ENCODE assay signal across 32 cellular contexts in the genomic region with DNA sequence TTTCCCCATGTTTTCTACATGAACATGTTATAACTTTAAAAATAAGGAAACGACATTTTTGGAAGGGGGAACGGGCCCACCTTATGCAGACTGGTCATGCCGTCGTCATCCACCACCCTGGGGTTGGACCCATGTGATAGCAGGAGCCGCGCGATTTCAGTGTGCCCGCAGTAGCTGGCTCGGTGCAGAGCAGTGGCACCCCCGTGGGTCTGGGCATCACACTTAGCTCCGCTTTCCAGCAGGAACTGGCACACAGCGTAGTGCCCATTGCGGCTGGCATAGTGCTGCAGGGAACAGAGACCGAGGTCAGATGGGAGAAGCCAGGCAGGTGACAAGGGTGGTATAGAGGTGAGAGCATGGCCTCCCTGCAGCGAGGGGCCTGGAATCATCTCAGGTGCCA.
"Had no signal": no experiment of that assay in that cellular context is flagged by ENCODE, and none has a peak within 500 bp of the region (broad histone marks: within the 10 kb centered on the region; RNA-seq: fewer than 3 reads in every experiment).

No MANE protein-coding gene starts in this region.

- DNase-seq: activated B cell treated with CpG ODN at 0.5 μM for 24 hours; activated CD4-positive, alpha-beta memory T cell treated with anti-CD3 and anti-CD28 coated beads, Interleukin-2, amount 10 ng/mL, durations not matched to agents 7 days and 5 days; activated CD4-positive, alpha-beta T cell treated with anti-CD3 and anti-CD28 coated beads for 1 hour; activated CD4-positive, alpha-beta T cell treated with anti-CD3 and anti-CD28 coated beads for 4 hours; activated CD4-positive, alpha-beta T cell treated with anti-CD3 and anti-CD28 coated beads, Interleukin-2, amount 10 ng/mL, durations not matched to agents 7 days and 5 days; activated CD4-positive, alpha-beta T cell treated with anti-CD3 and anti-CD28 coated beads, Interleukin-2, amount 50 U/mL, for 4 hours; activated CD8-positive, alpha-beta memory T cell treated with anti-CD3 and anti-CD28 coated beads, Interleukin-2, amount 50 U/mL, for 48 hours; activated gamma-delta T cell; activated naive CD4-positive, alpha-beta T cell; activated naive CD4-positive, alpha-beta T cell treated with anti-CD3 and anti-CD28 coated beads, Interleukin-2, amount 10 ng/mL, durations not matched to agents 7 days and 5 days; activated naive CD8-positive, alpha-beta T cell treated with anti-CD3 and anti-CD28 coated beads, Interleukin-2, amount 10 ng/mL, durations not matched to agents 7 days and 5 days; activated T-cell treated with anti-CD3 and anti-CD28 coated beads for 4 hours; activated T-cell treated with anti-CD3 and anti-CD28 coated beads, Interleukin-2, amount 50 U/mL, for 24 hours; activated T-cell treated with anti-CD3 and anti-CD28 coated beads, Interleukin-2, amount 50 U/mL, for 72 hours; anterior cingulate cortex; brain microvascular endothelial cell; cortex of kidney; dermis blood vessel endothelial cell; effector CD4-positive, alpha-beta T cell; effector memory CD8-positive, alpha-beta T cell; erythroblast; foreskin keratinocyte; gastrocnemius medialis; glutamatergic neuron; T-helper 1 cell; T-helper 17 cell; T1000; WERI-Rb-1 had no signal

- H3K4me3 ChIP-seq: esophagus muscularis mucosa, gastrocnemius medialis had no signal

- ATAC-seq: activated naive CD4-positive, alpha-beta T cell treated with anti-CD3 and anti-CD28 coated beads, Interleukin-2, amount 50 U/mL, for 72 hours; activated T-cell treated with anti-CD3 and anti-CD28 coated beads, Interleukin-2, amount 50 U/mL, for 72 hours; effector memory CD8-positive, alpha-beta T cell; foreskin keratinocyte; gastrocnemius medialis; T-helper 17 cell had no signal

- H3K9me3 Mint-ChIP-seq: activated B cell treated with CpG ODN at 0.5 μM for 24 hours; activated CD4-positive, alpha-beta memory T cell treated with anti-CD3 and anti-CD28 coated beads, Interleukin-2, amount 10 ng/mL, durations not matched to agents 7 days and 5 days; activated CD4-positive, alpha-beta T cell treated with anti-CD3 and anti-CD28 coated beads, Interleukin-2, amount 10 ng/mL, durations not matched to agents 7 days and 5 days; activated naive CD4-positive, alpha-beta T cell treated with anti-CD3 and anti-CD28 coated beads, Interleukin-2, amount 10 ng/mL, durations not matched to agents 7 days and 5 days; activated naive CD4-positive, alpha-beta T cell treated with anti-CD3 and anti-CD28 coated beads, Interleukin-2, amount 50 U/mL, for 72 hours; activated naive CD8-positive, alpha-beta T cell treated with anti-CD3 and anti-CD28 coated beads, Interleukin-2, amount 10 ng/mL, durations not matched to agents 7 days and 5 days; activated T-cell treated with anti-CD3 and anti-CD28 coated beads, Interleukin-2, amount 50 U/mL, for 24 hours; activated T-cell treated with anti-CD3 and anti-CD28 coated beads, Interleukin-2, amount 50 U/mL, for 72 hours; central memory CD8-positive, alpha-beta T cell; effector memory CD8-positive, alpha-beta T cell; T-helper 2 cell treated with Interferon-gamma antibody and Interleukin-4, amounts not matched to agents 5 μg/mL and 100 μg/mL, for 36 hours had no signal

- H3K27me3 Mint-ChIP-seq: activated B cell treated with CpG ODN at 0.5 μM for 24 hours; activated CD4-positive, alpha-beta memory T cell treated with anti-CD3 and anti-CD28 coated beads, Interleukin-2, amount 10 ng/mL, durations not matched to agents 7 days and 5 days; activated CD4-positive, alpha-beta T cell treated with anti-CD3 and anti-CD28 coated beads, Interleukin-2, amount 10 ng/mL, durations not matched to agents 7 days and 5 days; activated naive CD4-positive, alpha-beta T cell treated with anti-CD3 and anti-CD28 coated beads, Interleukin-2, amount 10 ng/mL, durations not matched to agents 7 days and 5 days; activated naive CD8-positive, alpha-beta T cell treated with anti-CD3 and anti-CD28 coated beads, Interleukin-2, amount 10 ng/mL, durations not matched to agents 7 days and 5 days; activated T-cell treated with anti-CD3 and anti-CD28 coated beads, Interleukin-2, amount 50 U/mL, for 24 hours; central memory CD8-positive, alpha-beta T cell; effector memory CD8-positive, alpha-beta T cell; T-helper 17 cell had no signal

- H3K27ac Mint-ChIP-seq: activated B cell treated with CpG ODN at 0.5 μM for 24 hours; activated CD4-positive, alpha-beta memory T cell treated with anti-CD3 and anti-CD28 coated beads, Interleukin-2, amount 10 ng/mL, durations not matched to agents 7 days and 5 days; activated CD4-positive, alpha-beta T cell treated with anti-CD3 and anti-CD28 coated beads, Interleukin-2, amount 10 ng/mL, durations not matched to agents 7 days and 5 days; activated naive CD4-positive, alpha-beta T cell treated with anti-CD3 and anti-CD28 coated beads, Interleukin-2, amount 10 ng/mL, durations not matched to agents 7 days and 5 days; activated naive CD4-positive, alpha-beta T cell treated with anti-CD3 and anti-CD28 coated beads, Interleukin-2, amount 50 U/mL, for 72 hours; activated naive CD8-positive, alpha-beta T cell treated with anti-CD3 and anti-CD28 coated beads, Interleukin-2, amount 10 ng/mL, durations not matched to agents 7 days and 5 days; activated T-cell treated with anti-CD3 and anti-CD28 coated beads, Interleukin-2, amount 50 U/mL, for 24 hours; effector memory CD8-positive, alpha-beta T cell; T-helper 2 cell treated with Interferon-gamma antibody and Interleukin-4, amounts not matched to agents 5 μg/mL and 100 μg/mL, for 36 hours had no signal

- H3K27ac ChIP-seq: brain microvascular endothelial cell, esophagus muscularis mucosa, foreskin keratinocyte, gastrocnemius medialis, WERI-Rb-1 had no signal

- H3K4me3 Mint-ChIP-seq: activated B cell treated with CpG ODN at 0.5 μM for 24 hours; activated CD4-positive, alpha-beta memory T cell treated with anti-CD3 and anti-CD28 coated beads, Interleukin-2, amount 10 ng/mL, durations not matched to agents 7 days and 5 days; activated CD4-positive, alpha-beta T cell treated with anti-CD3 and anti-CD28 coated beads, Interleukin-2, amount 10 ng/mL, durations not matched to agents 7 days and 5 days; activated naive CD4-positive, alpha-beta T cell treated with anti-CD3 and anti-CD28 coated beads, Interleukin-2, amount 10 ng/mL, durations not matched to agents 7 days and 5 days; activated naive CD8-positive, alpha-beta T cell treated with anti-CD3 and anti-CD28 coated beads, Interleukin-2, amount 10 ng/mL, durations not matched to agents 7 days and 5 days; activated T-cell treated with anti-CD3 and anti-CD28 coated beads, Interleukin-2, amount 50 U/mL, for 24 hours; activated T-cell treated with anti-CD3 and anti-CD28 coated beads, Interleukin-2, amount 50 U/mL, for 72 hours; central memory CD8-positive, alpha-beta T cell; effector memory CD8-positive, alpha-beta T cell; T-helper 17 cell; T-helper 2 cell treated with Interferon-gamma antibody and Interleukin-4, amounts not matched to agents 5 μg/mL and 100 μg/mL, for 36 hours had no signal
